20 cellular contexts compared by ENCODE assay signal in the genomic region with DNA sequence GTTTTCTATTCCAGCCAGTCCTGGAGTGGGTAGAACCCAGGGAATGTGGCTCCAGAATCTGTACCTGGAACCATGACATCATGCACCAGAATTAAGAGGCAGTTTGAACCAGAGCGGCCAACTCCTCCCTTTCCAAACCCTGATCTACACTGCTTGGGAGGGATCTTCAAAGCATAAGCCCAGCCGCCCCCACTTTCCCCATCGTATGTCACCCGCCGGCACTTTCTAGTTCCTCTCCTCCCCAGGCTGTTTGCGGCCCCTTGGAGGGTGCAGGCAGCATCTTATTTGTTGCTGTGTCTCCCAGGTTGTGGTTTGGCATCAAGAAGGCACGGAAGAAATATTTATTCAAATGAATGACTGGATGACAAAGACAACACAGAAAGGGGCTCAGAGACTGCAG.
DNase-seq lines count a peak whose midpoint lies in the region; ATAC-seq, FAIRE-seq and TF ChIP-seq lines count a peak whose summit lies in the region.
"Had no signal": no experiment of that assay in that cellular context is flagged by ENCODE, and none has a peak within 500 bp of the region (broad histone marks: within the 10 kb centered on the region; RNA-seq: fewer than 3 reads in every experiment).

No MANE protein-coding gene starts in this region.

- no peak for FAIRE-seq in HepG2 (lab: Jason Lieb, UNC)
- FAIRE-seq: A549, D721Med, G401.6, GM12891, GM19239 had no signal

- H3K4me1 ChIP-seq in HepG2 (ENCODE audit: insufficient read depth, low read length) (no peaks in the 10 kb centered on the region), right lobe of liver (no peaks in the 10 kb centered on the region), spleen (peaks cover 0 to 8% (median 5%) of the 10 kb centered on the region in 6 donors)
- H3K4me1 ChIP-seq: A549, Caco-2 had no signal

- TF ChIP-seq RAD21 in HepG2 (CRISPR knock-in tag; IDR thresholded peaks at IDR 0.05), result no peak

- H2AFZ ChIP-seq in HepG2 (ENCODE audit: low read length), result no peak overlapping the region

- no peak overlapping the region for H3K4me2 ChIP-seq in HepG2 (ENCODE audit: low read depth, low read length)
- H3K4me2 ChIP-seq: A549; BLaER1 treated with 17β-estradiol and CSF1 and Interleukin-3, amounts not matched to agents 10 nM and 100 nM had no signal

- no TSS peak for BruUV-seq in HepG2 (replicated peaks; lab: Mats Ljungman, UMichigan)

- no peaks in the 10 kb centered on the region for H3K79me2 ChIP-seq in HepG2 (ENCODE audit: insufficient read depth, low read length)

- WGBS in HepG2 (ENCODE audit: low lambda C conversion rate), result 62% methylated on average over 7 of the region's 7 CpGs
- WGBS in right lobe of liver (ENCODE audit: insufficient coverage, low coverage, low lambda C conversion rate, missing lambda C conversion rate), result 75% methylated on average over 6 of the region's 7 CpGs
- WGBS in spleen, 5 donors, result 87 to 93% (median 91%) methylated on average over 7 of the region's 7 CpGs

- ATAC-seq in HepG2 (no peak), right lobe of liver (no peak), HG02981 (IDR thresholded peaks at IDR 0.05; ENCODE audit: unreplicated experiment) (no peak)
- ATAC-seq: A549; CD8-positive, alpha-beta T cell had no signal

- TF ChIP-seq POLR2A in HepG2 (IDR thresholded peaks at IDR 0.05; ENCODE audit: insufficient read depth in 1 of 2, low read depth in 2 of 2, low read length in 2 of 2) (no peak), right lobe of liver (IDR thresholded peaks at IDR 0.05) (no peak), spleen (IDR thresholded peaks at IDR 0.05) (no peak)

- H3K4me3 ChIP-seq in HepG2 (replicated peaks in 1 of 3; ENCODE audit: insufficient read depth in 1 of 3, low read depth in 2 of 3, low read length in 3 of 3) (no peak overlapping the region), right lobe of liver (no peak overlapping the region), spleen (no peak overlapping the region)
- H3K4me3 ChIP-seq: A549; BLaER1 treated with 17β-estradiol and CSF1 and Interleukin-3, amounts not matched to agents 10 nM and 100 nM had no signal

- POLR2A ChIA-PET in HepG2 (lab: Yijun Ruan, JAX), result no interaction called here

- H3K27ac ChIP-seq in HepG2 (ENCODE audit: extremely low read length, insufficient read depth, low read length) (no peak overlapping the region), right lobe of liver (no peak overlapping the region), spleen (no peak overlapping the region)
- H3K27ac ChIP-seq: 22Rv1; A549; BLaER1 treated with 17β-estradiol and CSF1 and Interleukin-3, amounts not matched to agents 10 nM and 100 nM; C4-2B had no signal

- in situ Hi-C loops in HepG2 (cut with HindIII; ENCODE audit: extremely low pct_ligation_motif_present, low pct_unique_long_range_greater_than_20kb), result no loop called here

- H3K9me3 ChIP-seq in HepG2 (ENCODE audit: low read length) (no peaks in the 10 kb centered on the region), right lobe of liver (no peaks in the 10 kb centered on the region), spleen (no peaks in the 10 kb centered on the region)
- H3K9me3 ChIP-seq: A549; BLaER1 treated with 17β-estradiol and CSF1 and Interleukin-3, amounts not matched to agents 10 nM and 100 nM; Caco-2 had no signal

- intact Hi-C loops in HepG2 (cut with micrococcal nuclease; ENCODE audit: unreplicated experiment) (no loop called here), right lobe of liver (cut with DNase I) (no loop called here), spleen (cut with DNase I; ENCODE audit: low total_unique reads) (no loop called here)

- H3K27me3 ChIP-seq in HepG2 (ENCODE audit: control insufficient read depth in 1 of 2, insufficient read depth in 2 of 2, low read length in 2 of 2), result peaks cover 6 to 74% of the 10 kb centered on the region in 2 experiments; a peak in 4 of 5 replicates
- no peaks in the 10 kb centered on the region for H3K27me3 ChIP-seq in right lobe of liver
- H3K27me3 ChIP-seq in spleen (replicated peaks in 1 of 7), result no peaks in the 10 kb centered on the region
- H3K27me3 ChIP-seq: BLaER1 treated with 17β-estradiol and CSF1 and Interleukin-3, amounts not matched to agents 10 nM and 100 nM had no signal

- DNase-seq in HepG2 (ENCODE audit: low spot score) (no peak), right lobe of liver (no peak), spleen (peak; percentile 59)
- no peak for DNase-seq in effector CD8-positive, alpha-beta T cell (lab: John Stamatoyannopoulos, UW)
- DNase-seq: AML-193; Caco-2; Calu3; CD4-positive, alpha-beta T cell; CD8-positive, alpha-beta T cell; DMS79 treated with DMSO at 0.1 percent for 48 hours; GF-D8 had no signal

- TF ChIP-seq CTCF in HepG2 (CRISPR knock-in tag; IDR thresholded peaks at IDR 0.05) (no peak), right lobe of liver (IDR thresholded peaks at IDR 0.05) (no peak), spleen (IDR thresholded peaks at IDR 0.05 in 8 of 11, conservative IDR thresholded peaks at IDR 0.05 in 3 of 11) (no peak)

- CTCF ChIA-PET in HepG2 (lab: Yijun Ruan, JAX; ENCODE audit: low intra/inter-chr PET ratio, low total read pairs), result no interaction called here

- H3K36me3 ChIP-seq in HepG2 (replicated peaks in 1 of 2; ENCODE audit: control insufficient read depth in 1 of 2, insufficient read depth in 2 of 2, low read length in 2 of 2), result no peaks in the 10 kb centered on the region
- H3K36me3 ChIP-seq in right lobe of liver, result no peaks in the 10 kb centered on the region
- H3K36me3 ChIP-seq in spleen, result no peaks in the 10 kb centered on the region
- H3K36me3 ChIP-seq: BLaER1 treated with 17β-estradiol and CSF1 and Interleukin-3, amounts not matched to agents 10 nM and 100 nM had no signal

- no peak overlapping the region for H3K9ac ChIP-seq in HepG2 (ENCODE audit: insufficient read depth, low read depth, low read length)
- H3K9ac ChIP-seq: BLaER1 treated with 17β-estradiol and CSF1 and Interleukin-3, amounts not matched to agents 10 nM and 100 nM had no signal

- TF ChIP-seq EP300 in HepG2 (IDR thresholded peaks at IDR 0.05; ENCODE audit: low read depth in 2 of 2, low read length in 2 of 2), result no peak
- no peak for TF ChIP-seq EP300 in HepG2 (CRISPR knock-in tag; IDR thresholded peaks at IDR 0.05; ENCODE audit: borderline replicate concordance)

- H4K20me1 ChIP-seq in HepG2 (ENCODE audit: insufficient read depth, low read length), result no peaks in the 10 kb centered on the region

TF ChIP-seq in HepG2, 621 proteins besides CTCF, POLR2A, EP300 and RAD21:
- TF ChIP-seq NCOR1 (IDR thresholded peaks at IDR 0.05; ENCODE audit: borderline replicate concordance, low read length), result no peak
- TF ChIP-seq ZSCAN21 (CRISPR knock-in tag; IDR thresholded peaks at IDR 0.05; ENCODE audit: borderline replicate concordance), result no peak
- TF ChIP-seq ZFP36L1 (CRISPR knock-in tag; IDR thresholded peaks at IDR 0.05), result no peak
- peak; percentile 50; the same call in 1 of the 2 replicates for TF ChIP-seq ATF7 (IDR thresholded peaks at IDR 0.05)
- no peak for TF ChIP-seq ATF7 (CRISPR knock-in tag; IDR thresholded peaks at IDR 0.05)
- no peak for TF ChIP-seq MTA3 (CRISPR knock-in tag; IDR thresholded peaks at IDR 0.05)
